Comparison of ENCODE assay signal across 26 cellular contexts in the genomic region with DNA sequence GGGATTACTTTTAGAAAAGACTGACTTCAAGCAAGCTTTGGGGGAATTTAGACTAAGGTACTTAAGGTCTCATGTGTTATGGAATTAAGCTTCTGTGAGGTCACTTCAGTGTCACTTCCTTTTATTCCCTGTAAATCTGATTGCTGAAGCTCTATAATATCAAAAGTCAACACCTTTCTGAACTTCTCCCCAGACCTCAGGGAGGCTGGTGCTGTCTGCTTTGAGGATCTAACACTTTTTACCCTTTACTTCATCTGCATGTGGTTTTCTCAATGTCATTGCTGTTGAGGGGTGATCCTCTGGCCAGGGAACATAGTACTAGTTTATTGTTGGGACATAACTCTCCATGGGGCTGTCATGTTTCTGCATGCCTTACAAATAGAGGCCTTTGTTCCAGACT. TPM values are rescaled to one million over a fixed set of nuclear protein-coding genes. Genes with fewer than 3 reads are reported as not detected.
"Had no signal": no experiment of that assay in that cellular context is flagged by ENCODE, and none has a peak within 500 bp of the region (broad histone marks: within the 10 kb centered on the region; RNA-seq: fewer than 3 reads in every experiment).

No MANE protein-coding gene starts in this region.

- H3K27ac Mint-ChIP-seq: dendritic cell treated with granulocyte-macrophage colony-stimulating factor and Interleukin-4, amounts not matched to agents 40 ng/mL and 50 ng/mL, for 4 days; effector memory CD8-positive, alpha-beta T cell; endodermal cell had no signal

- H3K4me3 Mint-ChIP-seq: dendritic cell treated with granulocyte-macrophage colony-stimulating factor and Interleukin-4, amounts not matched to agents 40 ng/mL and 50 ng/mL, for 4 days; effector memory CD8-positive, alpha-beta T cell; endodermal cell had no signal

- H3K4me3 ChIP-seq: colonic mucosa, coronary artery, dorsolateral prefrontal cortex, esophagus squamous epithelium, gastrocnemius medialis, gastroesophageal sphincter, heart left ventricle, heart right ventricle had no signal

- ATAC-seq: effector memory CD8-positive, alpha-beta T cell; esophagus mucosa; gastrocnemius medialis; gastroesophageal sphincter; heart left ventricle; heart right ventricle had no signal

- H3K9me3 Mint-ChIP-seq: effector memory CD8-positive, alpha-beta T cell had no signal

- H3K27ac ChIP-seq: colonic mucosa, coronary artery, epithelial cell of prostate, esophagus squamous epithelium, foreskin keratinocyte, gastrocnemius medialis, gastroesophageal sphincter, heart left ventricle, heart right ventricle had no signal

- H3K27me3 ChIP-seq: colonic mucosa had no signal

- H3K36me3 ChIP-seq: colonic mucosa, esophagus squamous epithelium, gastrocnemius medialis, gastroesophageal sphincter, heart left ventricle, heart right ventricle had no signal

- H3K4me1 ChIP-seq: colonic mucosa, esophagus squamous epithelium, foreskin keratinocyte, gastrocnemius medialis, gastroesophageal sphincter, heart left ventricle, heart right ventricle had no signal

- DNase-seq: colonic mucosa; cortex of kidney; dermis blood vessel endothelial cell; dorsolateral prefrontal cortex; effector CD4-positive, alpha-beta T cell; effector CD8-positive, alpha-beta T cell; effector memory CD4-positive, alpha-beta T cell; effector memory CD8-positive, alpha-beta T cell; endodermal cell; erythroblast; esophagus squamous epithelium; foreskin fibroblast; foreskin keratinocyte; foreskin melanocyte; gastrocnemius medialis; glutamatergic neuron; head of caudate nucleus; heart left ventricle; heart right ventricle had no signal

- H3K9me3 ChIP-seq: colonic mucosa, gastrocnemius medialis had no signal

RNA-seq across cellular contexts. Expression of a gene that starts 41.8 kb away (rescaled TPM):
- total RNA-seq: endothelial cell of umbilical vein, fibroblast of lung, gastrocnemius medialis had no signal
